In the genomic region with DNA sequence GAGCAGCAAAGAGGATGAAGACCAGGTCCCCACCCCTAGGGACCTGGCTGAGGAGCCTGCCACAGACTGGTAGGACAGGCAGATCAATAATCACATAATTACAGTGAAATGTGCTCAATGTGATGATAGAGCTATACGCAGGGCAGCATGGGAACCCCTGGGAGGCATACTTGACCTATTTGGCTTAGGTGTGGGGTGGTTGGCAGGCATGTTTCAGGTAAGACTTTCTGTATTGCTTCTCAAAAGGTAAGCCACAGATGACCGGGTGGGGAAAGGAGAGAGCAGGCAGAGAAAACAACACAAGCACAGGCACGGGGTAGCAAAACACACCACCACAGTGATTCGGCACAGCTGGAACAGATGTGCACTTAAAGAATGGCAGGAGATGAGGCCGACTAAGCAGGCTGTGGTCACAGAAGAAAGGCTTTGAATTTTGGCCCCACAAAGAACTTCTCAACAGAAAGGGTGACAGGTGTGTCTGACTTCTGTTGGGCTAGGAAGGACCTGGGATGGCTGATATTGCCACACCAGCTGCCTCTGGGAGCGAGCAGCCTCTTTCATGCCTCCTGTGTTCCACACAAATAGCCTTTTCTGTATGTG, we compare ENCODE assay signal across 18 cellular contexts.
DNase-seq lines count a peak whose midpoint lies in the region; ATAC-seq and TF ChIP-seq lines count a peak whose summit lies in the region.
"Had no signal": no experiment of that assay in that cellular context is flagged by ENCODE, and none has a peak within 500 bp of the region (broad histone marks: within the 10 kb centered on the region; RNA-seq: fewer than 3 reads in every experiment).

No MANE protein-coding gene starts in this region.

- H3K9me3 Mint-ChIP-seq in WTC11, result no peaks in the 10 kb centered on the region
- H3K9me3 Mint-ChIP-seq: CD8-positive, alpha-beta T cell had no signal

- peaks cover 3% of the 10 kb centered on the region; the same call in 1 of the 2 replicates for H3K36me3 ChIP-seq in DOHH2 (ENCODE audit: control insufficient read depth, low read length)

- H3K27ac ChIP-seq in DOHH2 (ENCODE audit: low read depth, low read length), result peak overlapping the region; percentile 12; the same call in 1 of the 2 replicates
- H3K27ac ChIP-seq in foreskin keratinocyte, result no peak overlapping the region
- H3K27ac ChIP-seq: C4-2B, GM23248, HL-60 had no signal

- H3K27ac Mint-ChIP-seq in WTC11, result peak overlapping the region; percentile 29; the same call in 1 of the 2 replicates
- H3K27ac Mint-ChIP-seq: B cell; CD8-positive, alpha-beta T cell had no signal

- H3K9me2 ChIP-seq in DOHH2 (replicated peaks; ENCODE audit: control insufficient read depth, low read length), result no peaks in the 10 kb centered on the region

- H3K4me1 Mint-ChIP-seq in WTC11, result peaks cover 41% of the 10 kb centered on the region
- H3K4me1 Mint-ChIP-seq: B cell had no signal

- no peak for TF ChIP-seq CTCF in DOHH2 (IDR thresholded peaks at IDR 0.05; ENCODE audit: low read depth, low read length, poor library complexity, severe bottlenecking)
- no peak for TF ChIP-seq CTCF in WTC11 (IDR thresholded peaks at IDR 0.05)
- no peak for TF ChIP-seq CTCF in foreskin keratinocyte (conservative IDR thresholded peaks at IDR 0.05)

- no peak for ATAC-seq in WTC11
- ATAC-seq in foreskin keratinocyte, result no peak
- no peak for ATAC-seq in HG03097 (IDR thresholded peaks at IDR 0.05; ENCODE audit: low FRiP score, unreplicated experiment)
- no peak for ATAC-seq in GM18498 (IDR thresholded peaks at IDR 0.05; ENCODE audit: unreplicated experiment)
- ATAC-seq: CD8-positive, alpha-beta T cell had no signal

- H3K4me1 ChIP-seq in DOHH2 (ENCODE audit: control insufficient read depth, low read length), result peaks cover 23% of the 10 kb centered on the region
- H3K4me1 ChIP-seq in foreskin keratinocyte, result no peaks in the 10 kb centered on the region

- H3K36me3 Mint-ChIP-seq in WTC11, result peaks cover 40% of the 10 kb centered on the region

- DNase-seq in Jurkat, Clone E6-1 (ENCODE audit: low read depth, low spot score), result peak; percentile 75
- DNase-seq in WTC11 (ENCODE audit: low spot score) (no peak), foreskin keratinocyte (no peak), dermis blood vessel endothelial cell (no peak)
- DNase-seq: CD8-positive, alpha-beta T cell; COR-L47; DMS153; DND-41; GF-D8; GM23248; KBM-7 had no signal

- no peak overlapping the region for H3K4me3 Mint-ChIP-seq in WTC11
- H3K4me3 Mint-ChIP-seq: B cell; CD8-positive, alpha-beta T cell had no signal

- no peaks in the 10 kb centered on the region for H3F3A ChIP-seq in DOHH2 (ENCODE audit: control insufficient read depth, insufficient read depth)

- H3K4me3 ChIP-seq in DOHH2 (ENCODE audit: low read length), result peak overlapping the region; percentile 34
- H3K4me3 ChIP-seq in Jurkat, Clone E6-1 (ENCODE audit: low read length), result no peak overlapping the region
- H3K4me3 ChIP-seq: GM23248, HAP-1 had no signal

- H4K20me1 ChIP-seq in DOHH2 (ENCODE audit: control insufficient read depth, insufficient read depth, low read depth, low read length), result no peaks in the 10 kb centered on the region

- peak overlapping the region; percentile 53 for H3K4me2 ChIP-seq in DOHH2 (ENCODE audit: low read length)

- H3K27me3 Mint-ChIP-seq in WTC11 (ENCODE audit: low read depth), result no peaks in the 10 kb centered on the region
- H3K27me3 Mint-ChIP-seq: B cell had no signal

- no peaks in the 10 kb centered on the region for H3K79me2 ChIP-seq in DOHH2 (ENCODE audit: control insufficient read depth, low read length)

- POLR2A ChIA-PET in WTC11 (lab: Charles Lee), result no interaction called here

- H3K27me3 ChIP-seq in DOHH2 (ENCODE audit: control insufficient read depth, low read length), result no peaks in the 10 kb centered on the region
- H3K27me3 ChIP-seq in foreskin keratinocyte, result no peaks in the 10 kb centered on the region

- CTCF ChIA-PET in WTC11 (lab: Charles Lee), result interaction anchor here (2.6 kb wide), 1 partner anchor 57 kb away, joined by 11 read pairs; no protein-coding TSS in a partner anchor

- H3K9me3 ChIP-seq in DOHH2 (ENCODE audit: control insufficient read depth, insufficient read depth, low read length), result peaks cover 3% of the 10 kb centered on the region; the same call in 1 of the 2 replicates
- H3K9me3 ChIP-seq: HAP-1 had no signal

TF ChIP-seq in WTC11, 78 proteins besides CTCF, POLR2A, EP300 and RAD21:
- TF ChIP-seq ESRRA (CRISPR knock-in tag; IDR thresholded peaks at IDR 0.05; ENCODE audit: borderline replicate concordance) (no peak), ARID4B (CRISPR knock-in tag; IDR thresholded peaks at IDR 0.05; ENCODE audit: borderline replicate concordance) (no peak)
TF ChIP-seq in WTC11: peak in this region for 0.
